ENCODE assay signal across 8 cellular contexts in the genomic region with DNA sequence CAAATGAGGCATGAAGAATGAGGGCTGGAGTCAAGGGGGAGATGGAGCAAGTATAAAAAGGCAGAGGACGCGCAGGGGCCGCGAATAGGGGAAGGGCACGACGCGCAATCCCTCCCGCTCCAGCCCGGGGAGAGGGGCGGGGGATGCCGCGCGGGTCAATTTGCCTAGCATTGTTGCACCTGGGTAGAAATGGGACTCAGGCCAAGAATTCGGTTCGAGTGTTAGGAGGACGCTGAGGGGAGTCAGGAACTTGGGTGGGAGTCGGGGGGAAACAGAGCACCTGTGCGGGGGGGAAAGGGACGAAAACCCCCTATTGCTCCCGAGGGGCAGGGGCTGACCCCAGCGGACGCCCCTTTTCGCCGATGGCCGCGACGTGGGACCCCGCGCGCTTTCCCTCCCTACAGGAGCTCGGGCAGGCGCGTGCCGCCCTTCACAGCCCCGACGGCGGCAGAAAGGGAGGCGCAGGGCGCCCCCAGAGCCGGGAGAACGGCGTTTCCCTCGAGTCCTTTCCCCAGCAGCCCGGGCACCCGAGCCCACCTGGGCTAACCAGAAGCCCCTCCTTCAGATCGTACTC.
DNase-seq lines count a peak whose midpoint lies in the region; ATAC-seq lines count a peak whose summit lies in the region.

No MANE protein-coding gene starts in this region.

- DNase-seq in NCI-H2196 (lab: John Stamatoyannopoulos, UW; ENCODE audit: unreplicated experiment) (peak; percentile 6), NCI-H2196 treated with DMSO at 0.1 percent for 48 hours (lab: John Stamatoyannopoulos, UW; ENCODE audit: unreplicated experiment) (no peak), NT2/D1 (ENCODE audit: low read depth, low spot score) (no peak), iPS DF 6.9 (ENCODE audit: low read depth, low spot score) (no peak), skeletal muscle cell (ENCODE audit: low read depth) (no peak)

- H3K9ac ChIP-seq in NT2/D1 (ENCODE audit: insufficient read length, low read depth): peak overlapping the region; percentile 38

- H3K36me3 ChIP-seq in NT2/D1 (ENCODE audit: insufficient read depth, insufficient read length, low read length) (no peaks in the 10 kb centered on the region), iPS DF 6.9 (ENCODE audit: control insufficient read depth, insufficient read depth, low read length) (no peaks in the 10 kb centered on the region)

- H3K27ac ChIP-seq in angular gyrus (ENCODE audit: low read depth, low read length) (peak overlapping the region; percentile 75), iPS DF 6.9 (ENCODE audit: low read length) (no peak overlapping the region)

- peak overlapping the region; percentile 69 for H3K4me3 ChIP-seq in NT2/D1 (ENCODE audit: insufficient read length, low read depth)
- peak overlapping the region; percentile 73 for H3K4me3 ChIP-seq in iPS DF 6.9 (ENCODE audit: low read length)
- peak overlapping the region; percentile 80 for H3K4me3 ChIP-seq in skeletal muscle cell (ENCODE audit: low read depth, low read length)

- H3K27me3 ChIP-seq in NT2/D1 (ENCODE audit: insufficient read depth, insufficient read length) (peaks cover 8% of the 10 kb centered on the region), iPS DF 6.9 (ENCODE audit: control insufficient read depth, insufficient read depth, low read length) (no peaks in the 10 kb centered on the region)

- H3K9me3 ChIP-seq in NT2/D1 (ENCODE audit: insufficient read depth, low read length) (no peaks in the 10 kb centered on the region), iPS DF 6.9 (ENCODE audit: control insufficient read depth, insufficient read depth, low read length) (no peaks in the 10 kb centered on the region)

- ATAC-seq in HG03108 (IDR thresholded peaks at IDR 0.05; ENCODE audit: unreplicated experiment): peak; percentile 3
- ATAC-seq in HG03196 (IDR thresholded peaks at IDR 0.05; ENCODE audit: unreplicated experiment): no peak

- no CpG with 5 or more reads among the region's 46 CpGs for WGBS in iPS DF 6.9 (ENCODE audit: insufficient coverage, insufficient read length)

- H3K4me1 ChIP-seq in NT2/D1 (ENCODE audit: insufficient read depth, insufficient read length) (no peaks in the 10 kb centered on the region), iPS DF 6.9 (ENCODE audit: control insufficient read depth, insufficient read depth, low read length) (no peaks in the 10 kb centered on the region)
